Comparison of ENCODE assay signal across 26 cellular contexts in genomic region chr1:155424091-155424490, GRCh38.
"Had no signal": no experiment of that assay in that cellular context is flagged by ENCODE, and none has a peak within 500 bp of the region (broad histone marks: within the 10 kb centered on the region; RNA-seq: fewer than 3 reads in every experiment).

No MANE protein-coding gene starts in this region.

- DNase-seq: activated CD4-positive, alpha-beta memory T cell treated with anti-CD3 and anti-CD28 coated beads, Interleukin-2, amount 10 ng/mL, durations not matched to agents 7 days and 5 days; activated CD4-positive, alpha-beta T cell treated with anti-CD3 and anti-CD28 coated beads, Interleukin-2, amount 10 ng/mL, durations not matched to agents 7 days and 5 days; activated CD4-positive, CD25-positive, alpha-beta regulatory T cell treated with anti-CD3 and anti-CD28 coated beads, Interleukin-2, amount 50 U/mL, for 72 hours; activated T-cell treated with anti-CD3 and anti-CD28 coated beads, Interleukin-2, amount 50 U/mL, for 48 hours; body of pancreas; colonic mucosa; dorsolateral prefrontal cortex; effector memory CD4-positive, alpha-beta T cell; heart left ventricle; hypothalamus; immature natural killer cell; naive thymus-derived CD8-positive, alpha-beta T cell; stimulated activated CD4-positive, alpha-beta T cell treated with anti-CD3 and anti-CD28 coated beads, Interleukin-1b, Interleukin-23, amount 100 ng/mL, for 48 hours; stimulated activated CD4-positive, alpha-beta T cell treated with anti-CD3 and anti-CD28 coated beads, Interleukin-4, amount 100 ng/mL, for 4 hours; stimulated activated CD8-positive, alpha-beta memory T cell treated with anti-CD3 and anti-CD28 coated beads, Interleukin-4, amount 100 ng/mL, for 48 hours; stomach; T-helper 2 cell; thyroid gland; upper lobe of left lung had no signal

- H3K9me3 Mint-ChIP-seq: activated CD4-positive, alpha-beta memory T cell treated with anti-CD3 and anti-CD28 coated beads, Interleukin-2, amount 10 ng/mL, durations not matched to agents 7 days and 5 days; activated CD4-positive, alpha-beta T cell treated with anti-CD3 and anti-CD28 coated beads, Interleukin-2, amount 10 ng/mL, durations not matched to agents 7 days and 5 days; activated T-helper 2 cell treated with anti-CD3 and anti-CD28 coated beads, Interferon-gamma antibody, Interleukin-2, Interleukin-4, amounts not matched to agents 10 μg/mL and 5 μg/mL and 100 μg/mL, durations not matched to agents 14 hours and 24 hours and 36 hours; immature natural killer cell; memory B cell; naive thymus-derived CD8-positive, alpha-beta T cell; stimulated activated memory B cell treated with anti-CD40 and anti-IgM and Interleukin-4, amounts not matched to agents 10 μg/mL and 1 μg/mL and 100 μg/mL, for 72 hours had no signal

- H3K36me3 ChIP-seq: right atrium auricular region, thyroid gland, vagina had no signal

- ATAC-seq: body of pancreas; heart left ventricle; naive thymus-derived CD8-positive, alpha-beta T cell; stimulated activated memory B cell treated with anti-CD40 and anti-IgM and Interleukin-4, amounts not matched to agents 10 μg/mL and 1 μg/mL and 100 μg/mL, for 72 hours had no signal

- H3K27ac Mint-ChIP-seq: activated CD4-positive, alpha-beta memory T cell treated with anti-CD3 and anti-CD28 coated beads, Interleukin-2, amount 10 ng/mL, durations not matched to agents 7 days and 5 days; activated CD4-positive, alpha-beta T cell treated with anti-CD3 and anti-CD28 coated beads, Interleukin-2, amount 10 ng/mL, durations not matched to agents 7 days and 5 days; activated naive CD8-positive, alpha-beta T cell; activated T-helper 2 cell treated with anti-CD3 and anti-CD28 coated beads, Interferon-gamma antibody, Interleukin-2, Interleukin-4, amounts not matched to agents 10 μg/mL and 5 μg/mL and 100 μg/mL, durations not matched to agents 14 hours and 24 hours and 36 hours; memory B cell; stimulated activated memory B cell treated with anti-CD40 and anti-IgM and Interleukin-4, amounts not matched to agents 10 μg/mL and 1 μg/mL and 100 μg/mL, for 72 hours had no signal

- H3K9me3 ChIP-seq: body of pancreas, colonic mucosa, right atrium auricular region, stomach, thyroid gland, upper lobe of left lung, vagina had no signal

- H3K4me2 ChIP-seq: smooth muscle cell had no signal

- H3K27me3 ChIP-seq: body of pancreas, colonic mucosa, dorsolateral prefrontal cortex, heart left ventricle, right atrium auricular region, stomach, thyroid gland, upper lobe of left lung, vagina had no signal

- H3K27me3 Mint-ChIP-seq: activated CD4-positive, alpha-beta memory T cell treated with anti-CD3 and anti-CD28 coated beads, Interleukin-2, amount 10 ng/mL, durations not matched to agents 7 days and 5 days; activated CD4-positive, alpha-beta T cell treated with anti-CD3 and anti-CD28 coated beads, Interleukin-2, amount 10 ng/mL, durations not matched to agents 7 days and 5 days; activated naive CD8-positive, alpha-beta T cell; memory B cell; naive thymus-derived CD8-positive, alpha-beta T cell; stimulated activated memory B cell treated with anti-CD40 and anti-IgM and Interleukin-4, amounts not matched to agents 10 μg/mL and 1 μg/mL and 100 μg/mL, for 72 hours had no signal

- H3K36me3 Mint-ChIP-seq: stimulated activated memory B cell treated with anti-CD40 and anti-IgM and Interleukin-4, amounts not matched to agents 10 μg/mL and 1 μg/mL and 100 μg/mL, for 72 hours had no signal

- H3K4me3 ChIP-seq: body of pancreas, colonic mucosa, dorsolateral prefrontal cortex, heart left ventricle, right atrium auricular region, smooth muscle cell, stomach, thyroid gland, upper lobe of left lung, vagina had no signal

- H3K4me1 ChIP-seq: body of pancreas, colonic mucosa, right atrium auricular region, thyroid gland, vagina had no signal

- H3K4me1 Mint-ChIP-seq: stimulated activated memory B cell treated with anti-CD40 and anti-IgM and Interleukin-4, amounts not matched to agents 10 μg/mL and 1 μg/mL and 100 μg/mL, for 72 hours had no signal

- H3K4me3 Mint-ChIP-seq: activated CD4-positive, alpha-beta memory T cell treated with anti-CD3 and anti-CD28 coated beads, Interleukin-2, amount 10 ng/mL, durations not matched to agents 7 days and 5 days; activated CD4-positive, alpha-beta T cell treated with anti-CD3 and anti-CD28 coated beads, Interleukin-2, amount 10 ng/mL, durations not matched to agents 7 days and 5 days; activated naive CD8-positive, alpha-beta T cell; immature natural killer cell; memory B cell; stimulated activated memory B cell treated with anti-CD40 and anti-IgM and Interleukin-4, amounts not matched to agents 10 μg/mL and 1 μg/mL and 100 μg/mL, for 72 hours had no signal

- H3K27ac ChIP-seq: body of pancreas, colonic mucosa, dorsolateral prefrontal cortex, heart left ventricle, right atrium auricular region, stomach, thyroid gland, upper lobe of left lung, vagina had no signal
